ENCODE assay signal across 1 cellular context in the genomic region with DNA sequence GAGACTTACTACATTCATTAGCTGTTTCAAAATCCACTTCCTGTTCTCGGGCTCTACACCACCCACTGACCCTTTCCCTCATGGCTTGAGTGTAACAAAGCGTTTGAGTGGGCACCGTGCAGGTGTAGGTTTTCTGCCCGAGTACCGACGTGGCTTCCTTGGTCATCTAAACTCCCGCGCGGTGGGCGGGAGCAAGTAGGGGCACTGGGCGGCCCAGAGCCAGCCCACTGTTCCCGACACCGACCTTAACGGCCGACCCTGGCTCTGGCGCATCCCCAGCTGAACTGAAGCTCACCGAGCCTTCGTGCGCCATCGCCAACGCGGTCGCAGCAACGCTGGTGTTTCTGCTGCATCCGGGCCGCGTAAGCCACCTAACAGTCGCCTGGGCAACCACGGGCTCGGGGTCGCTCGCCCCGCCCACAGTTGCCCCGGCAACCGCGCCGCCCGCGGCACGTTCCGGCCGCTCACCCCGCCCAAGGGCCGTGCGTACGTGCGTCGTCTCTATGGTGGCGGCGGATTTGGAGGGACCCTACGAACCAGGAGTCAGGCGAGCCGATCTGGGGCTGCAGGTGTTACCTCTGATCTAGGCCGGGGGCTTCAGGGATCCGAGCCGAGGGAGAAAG.
TF ChIP-seq lines count a peak whose summit lies in the region.

A gene (minus strand): TSS at position 372 of the 623 bp plus-strand sequence. CDS start 59 bp downstream, at position 313.
A gene with protein sequence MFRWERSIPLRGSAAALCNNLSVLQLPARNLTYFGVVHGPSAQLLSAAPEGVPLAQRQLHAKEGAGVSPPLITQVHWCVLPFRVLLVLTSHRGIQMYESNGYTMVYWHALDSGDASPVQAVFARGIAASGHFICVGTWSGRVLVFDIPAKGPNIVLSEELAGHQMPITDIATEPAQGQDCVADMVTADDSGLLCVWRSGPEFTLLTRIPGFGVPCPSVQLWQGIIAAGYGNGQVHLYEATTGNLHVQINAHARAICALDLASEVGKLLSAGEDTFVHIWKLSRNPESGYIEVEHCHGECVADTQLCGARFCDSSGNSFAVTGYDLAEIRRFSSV (plus strand): TSS at position 483 of the 623 bp plus-strand sequence. CDS start 424 bp downstream, outside the sequence.

TF ChIP-seq in IMR-90, 13 proteins besides CTCF, POLR2A, EP300 and RAD21 (continued from another document):
- TF ChIP-seq, protein P1, sequence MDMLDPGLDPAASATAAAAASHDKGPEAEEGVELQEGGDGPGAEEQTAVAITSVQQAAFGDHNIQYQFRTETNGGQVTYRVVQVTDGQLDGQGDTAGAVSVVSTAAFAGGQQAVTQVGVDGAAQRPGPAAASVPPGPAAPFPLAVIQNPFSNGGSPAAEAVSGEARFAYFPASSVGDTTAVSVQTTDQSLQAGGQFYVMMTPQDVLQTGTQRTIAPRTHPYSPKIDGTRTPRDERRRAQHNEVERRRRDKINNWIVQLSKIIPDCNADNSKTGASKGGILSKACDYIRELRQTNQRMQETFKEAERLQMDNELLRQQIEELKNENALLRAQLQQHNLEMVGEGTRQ (IDR thresholded peaks at IDR 0.05; ENCODE audit: low read depth, low read length) = peak; percentile 32; the same call in 1 of the 2 replicates
- TF ChIP-seq NFE2L2 (IDR thresholded peaks at IDR 0.05; ENCODE audit: low read depth, low read length) (no peak), MXI1 (IDR thresholded peaks at IDR 0.05; ENCODE audit: borderline replicate concordance, low read depth, low read length) (peak; percentile 95), RCOR1 (IDR thresholded peaks at IDR 0.05; ENCODE audit: insufficient replicate concordance, low read length) (no peak), BHLHE40 (IDR thresholded peaks at IDR 0.05; ENCODE audit: low read depth, low read length) (peak; percentile 98), SMC3 (IDR thresholded peaks at IDR 0.05; ENCODE audit: low read depth, low read length) (no peak; the same call in 1 of the 2 replicates), CHD1 (IDR thresholded peaks at IDR 0.05; ENCODE audit: low read depth, low read length) (no peak)
